8 cellular contexts compared by ENCODE assay signal in the genomic region with DNA sequence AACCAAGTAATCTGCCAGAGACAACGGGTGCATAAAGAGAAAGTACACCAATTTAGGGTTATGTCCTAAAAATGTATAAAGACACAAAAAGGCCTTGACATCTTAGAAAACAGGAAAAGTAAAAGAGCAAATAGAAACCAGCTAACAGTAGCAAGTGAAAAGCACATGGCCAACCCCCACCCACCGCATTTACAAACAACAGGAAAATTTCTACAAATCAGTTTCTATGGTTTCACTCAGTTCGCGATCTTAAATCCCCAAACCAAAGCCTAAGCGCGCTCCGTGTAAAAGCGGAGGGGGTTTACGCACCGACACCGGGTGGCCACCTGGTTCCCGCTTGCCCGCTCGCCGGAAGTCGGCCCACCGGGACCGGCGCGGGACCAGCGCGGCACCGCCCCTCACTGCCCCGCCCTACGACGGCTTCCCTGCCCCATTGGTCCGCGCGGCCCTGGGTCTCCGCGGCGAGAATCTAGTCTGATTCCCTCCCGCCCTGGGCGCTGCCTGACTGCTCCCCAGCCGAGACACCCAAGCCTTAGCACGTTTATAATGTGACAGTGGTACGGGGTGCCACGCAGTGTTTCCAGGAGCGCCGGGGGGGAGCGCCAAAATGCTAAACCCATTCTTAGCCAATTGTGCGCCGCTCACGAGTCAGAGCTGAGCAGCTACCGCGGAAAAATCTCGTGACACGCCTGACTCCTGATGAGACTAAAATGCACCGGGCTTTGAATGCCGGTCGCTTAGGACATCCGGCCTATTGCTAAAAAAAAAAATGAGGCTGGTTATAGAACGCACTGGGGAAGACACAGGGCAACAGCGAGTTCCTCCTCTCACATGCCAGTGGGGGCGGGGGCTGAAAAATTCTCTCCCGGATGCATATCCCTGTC. TPM values are rescaled to one million over a fixed set of nuclear protein-coding genes. Genes with fewer than 3 reads are reported as not detected.
A peak's percentile ranks its signal among the peaks of the same experiment; 100 is the strongest.
DNase-seq lines count a peak whose midpoint lies in the region; ATAC-seq and TF ChIP-seq lines count a peak whose summit lies in the region.

GART (minus strand) TSS at position 362 of the 884 bp plus-strand sequence. CDS start 2,802 bp downstream, outside the sequence.

- no peak for TF ChIP-seq CTCF in omental fat pad (IDR thresholded peaks at IDR 0.05)

- peak within 1 kb of the TSS; percentile 90 for H3K4me3 Mint-ChIP-seq in activated naive CD4-positive, alpha-beta T cell treated with anti-CD3 and anti-CD28 coated beads for 36 hours

- in situ Hi-C loops in HAP-1 (cut with MboI; ENCODE audit: low sequenced_read_pairs): no loop called here

- DNase-seq in GF-D8 (lab: John Stamatoyannopoulos, UW) (peak; percentile 72), HAP-1 (ENCODE audit: low spot score in 2 of 2) (peak; percentile 77 to 92), MG63 (peak; percentile 91), SK-N-DZ (ENCODE audit: low spot score) (peak; percentile 72), germinal center (ENCODE audit: low spot score) (peak; percentile 84), omental fat pad (ENCODE audit: low spot score) (peak; percentile 54)
- peak; percentile 84 for DNase-seq in activated naive CD4-positive, alpha-beta T cell treated with anti-CD3 and anti-CD28 coated beads for 36 hours

- no peaks in the 10 kb centered on the region for H3K9me3 Mint-ChIP-seq in activated naive CD4-positive, alpha-beta T cell treated with anti-CD3 and anti-CD28 coated beads for 36 hours

- H3K4me1 Mint-ChIP-seq in activated naive CD4-positive, alpha-beta T cell treated with anti-CD3 and anti-CD28 coated beads for 36 hours (ENCODE audit: low read depth): peaks cover 36% of the 10 kb centered on the region

- H3K4me3 ChIP-seq in HAP-1: peak within 1 kb of the TSS; percentile 92
- H3K4me3 ChIP-seq in MG63: peak within 1 kb of the TSS; percentile 91

- H3K4me1 ChIP-seq in HAP-1: peaks cover 18% of the 10 kb centered on the region

- H3K27me3 ChIP-seq in HAP-1 (ENCODE audit: low read depth) (no peaks in the 10 kb centered on the region), MG63 (no peaks in the 10 kb centered on the region)

- ATAC-seq in omental fat pad (ENCODE audit: low FRiP score): peak; percentile 82

- H3K9me3 ChIP-seq in HAP-1 (no peaks in the 10 kb centered on the region), MG63 (no peaks in the 10 kb centered on the region)

- H3K36me3 Mint-ChIP-seq in activated naive CD4-positive, alpha-beta T cell treated with anti-CD3 and anti-CD28 coated beads for 36 hours (ENCODE audit: low read depth): peaks cover 51% of the 10 kb centered on the region

- peak within 1 kb of the TSS; percentile 99 for H3K27ac ChIP-seq in temporal lobe (ENCODE audit: low read depth, low read length)

- H3K36me3 ChIP-seq in HAP-1 (replicated peaks) (peaks cover 45% of the 10 kb centered on the region), MG63 (peaks cover 64% of the 10 kb centered on the region)

- peak within 1 kb of the TSS; percentile 99 for H3K27ac Mint-ChIP-seq in activated naive CD4-positive, alpha-beta T cell treated with anti-CD3 and anti-CD28 coated beads for 36 hours

- H3K27me3 Mint-ChIP-seq in activated naive CD4-positive, alpha-beta T cell treated with anti-CD3 and anti-CD28 coated beads for 36 hours (ENCODE audit: low read depth): no peaks in the 10 kb centered on the region

- intact Hi-C loops in activated naive CD4-positive, alpha-beta T cell treated with anti-CD3 and anti-CD28 coated beads for 36 hours (cut with micrococcal nuclease): loop anchor here (1.0 to 5.0 kb wide), 11 partner anchors 51 to 815 kb away; partner anchors contain the start of genes ATP5PO, CRYZL1, DNAJC28 and TMEM50B

- CTCF ChIA-PET in activated naive CD4-positive, alpha-beta T cell treated with anti-CD3 and anti-CD28 coated beads for 36 hours (lab: Charles Lee): no interaction called here

RNA-seq across cellular contexts. Expression of gene GART, which starts in this region (rescaled TPM):
- 52.3 and 55.3 TPM in 2 replicates for total RNA-seq in MG63 (2014; rRNA removed; shearing (Covaris generic); ENCODE audit: low replicate concordance)
- 95.4 and 151 TPM in 2 replicates for polyA plus RNA-seq in SK-N-DZ (2014; cell fraction: cytosol; rRNA removed)
- polyA plus RNA-seq in SK-N-DZ (2014; cell fraction: nucleus; rRNA removed): 117 and 174 TPM in 2 replicates
- total RNA-seq in activated naive CD4-positive, alpha-beta T cell treated with anti-CD3 and anti-CD28 coated beads for 36 hours: 100 to 1,000 TPM; 234 to 237 TPM
- 100 to 1,000 TPM; 102 to 208 (median 127) TPM for total RNA-seq in omental fat pad
- total RNA-seq in temporal lobe: 91.0 TPM

Comparison
In these comparisons a context has a peak if more than half of its experiments do, and no peak if none do; other contexts are left out.
1. Peak in every context shown above with its lines: DNase-seq, ATAC-seq, H3K4me3 ChIP-seq and H3K27ac ChIP-seq.